Comparison of ENCODE assay signal across 8 cellular contexts in genomic region chr10:43287056-43288007, GRCh38. TPM values are rescaled to one million over a fixed set of nuclear protein-coding genes. Genes with fewer than 3 reads are reported as not detected.
A peak's percentile ranks its signal among the peaks of the same experiment; 100 is the strongest.
DNase-seq lines count a peak whose midpoint lies in the region; ATAC-seq lines count a peak whose summit lies in the region.

No MANE protein-coding gene starts in this region.

- no peaks in the 10 kb centered on the region for H3K36me3 Mint-ChIP-seq in stimulated activated naive B cell treated with anti-CD40 and anti-IgM and Interleukin-4, amounts not matched to agents 10 μg/mL and 1 μg/mL and 100 μg/mL, for 72 hours

- no peaks in the 10 kb centered on the region for H3K9me3 ChIP-seq in effector memory CD4-positive, alpha-beta T cell (ENCODE audit: control insufficient read depth, low read length)

- no peak overlapping the region for H3K4me3 Mint-ChIP-seq in stimulated activated naive B cell treated with anti-CD40 and anti-IgM and Interleukin-4, amounts not matched to agents 10 μg/mL and 1 μg/mL and 100 μg/mL, for 72 hours

- no peaks in the 10 kb centered on the region for H3K36me3 ChIP-seq in effector memory CD4-positive, alpha-beta T cell (ENCODE audit: control insufficient read depth, insufficient read depth, low read length)

- H3K4me1 ChIP-seq in effector memory CD4-positive, alpha-beta T cell (ENCODE audit: control insufficient read depth, insufficient read depth, low read length, poor library complexity, severe bottlenecking): peaks cover 28% of the 10 kb centered on the region

- no peak overlapping the region for H3K27ac Mint-ChIP-seq in stimulated activated naive B cell treated with anti-CD40 and anti-IgM and Interleukin-4, amounts not matched to agents 10 μg/mL and 1 μg/mL and 100 μg/mL, for 72 hours

- peak overlapping the region; percentile 27 for H3K4me3 ChIP-seq in effector memory CD4-positive, alpha-beta T cell (ENCODE audit: insufficient read depth, low read depth, low read length, poor library complexity, severe bottlenecking)

- no peaks in the 10 kb centered on the region for H3K9me3 Mint-ChIP-seq in stimulated activated naive B cell treated with anti-CD40 and anti-IgM and Interleukin-4, amounts not matched to agents 10 μg/mL and 1 μg/mL and 100 μg/mL, for 72 hours

- H3K27ac ChIP-seq in effector memory CD4-positive, alpha-beta T cell (ENCODE audit: insufficient read depth, low read length, poor library complexity, severe bottlenecking): peak overlapping the region; percentile 59

- intact Hi-C loops in left cardiac atrium (cut with DNase I): no loop called here
- intact Hi-C loops in Right ventricle myocardium superior (cut with DNase I): no loop called here

- no peaks in the 10 kb centered on the region for H3K27me3 ChIP-seq in effector memory CD4-positive, alpha-beta T cell (replicated peaks; ENCODE audit: control insufficient read depth, insufficient read depth, low read length, poor library complexity, severe bottlenecking)

- peak; percentile 48 to 57 for ATAC-seq in left cardiac atrium
- no peak for ATAC-seq in Right ventricle myocardium superior (ENCODE audit: poor library complexity)
- peak; percentile 78 for ATAC-seq in HG03442 (IDR thresholded peaks at IDR 0.05; ENCODE audit: unreplicated experiment)
- peak; percentile 86 to 89 for ATAC-seq in stimulated activated naive B cell treated with anti-CD40 and anti-IgM and Interleukin-4, amounts not matched to agents 10 μg/mL and 1 μg/mL and 100 μg/mL, for 72 hours (replicated peaks)

- peaks cover 14 to 40% of the 10 kb centered on the region in 2 donors for H3K27me3 Mint-ChIP-seq in stimulated activated naive B cell treated with anti-CD40 and anti-IgM and Interleukin-4, amounts not matched to agents 10 μg/mL and 1 μg/mL and 100 μg/mL, for 72 hours

- DNase-seq in left cardiac atrium (no peak), Right ventricle myocardium superior (no peak), T-helper 9 cell (peak; percentile 27), GF-D8 (lab: John Stamatoyannopoulos, UW) (no peak), medulla oblongata (ENCODE audit: extremely low spot score) (no peak)
- peak in 2 of 3 donors; percentile 33 to 39 for DNase-seq in effector memory CD4-positive, alpha-beta T cell
- DNase-seq in stimulated activated naive B cell treated with anti-CD40 and anti-IgM and Interleukin-4, amounts not matched to agents 10 μg/mL and 1 μg/mL and 100 μg/mL, for 72 hours: no peak

- peaks cover 10% of the 10 kb centered on the region in 2 donors for H3K4me1 Mint-ChIP-seq in stimulated activated naive B cell treated with anti-CD40 and anti-IgM and Interleukin-4, amounts not matched to agents 10 μg/mL and 1 μg/mL and 100 μg/mL, for 72 hours

RNA-seq across cellular contexts. Expression of gene RASGEF1A, which starts 20.5 kb away (rescaled TPM):
- 1 to 10 TPM; 1.4 to 2.0 TPM for total RNA-seq in left cardiac atrium
- total RNA-seq in Right ventricle myocardium superior: 1.6 TPM

Comparison
In these comparisons a context has a peak if more than half of its experiments do, and no peak if none do; other contexts are left out.
1. DNase-seq: peak in T-helper 9 cell (single experiment) and effector memory CD4-positive, alpha-beta T cell (2 of 3); none in left cardiac atrium (single experiment), Right ventricle myocardium superior (single experiment), stimulated activated naive B cell treated with anti-CD40 and anti-IgM and Interleukin-4, amounts not matched to agents 10 μg/mL and 1 μg/mL and 100 μg/mL, for 72 hours (single experiment), GF-D8 (single experiment) and medulla oblongata (single experiment).